ENCODE assay signal across 18 cellular contexts in genomic region chr4:174532479-174532878, GRCh38. TPM values are rescaled to one million over a fixed set of nuclear protein-coding genes. Genes with fewer than 3 reads are reported as not detected.
"Had no signal": no experiment of that assay in that cellular context is flagged by ENCODE, and none has a peak within 500 bp of the region (broad histone marks: within the 10 kb centered on the region; RNA-seq: fewer than 3 reads in every experiment).

No MANE protein-coding gene starts in this region.

- H3K27ac ChIP-seq: heart right ventricle, left ventricle myocardium inferior, neutrophil, psoas muscle, suprapubic skin, thyroid gland had no signal

- DNase-seq: effector memory CD4-positive, alpha-beta T cell; heart right ventricle; immature natural killer cell; left ventricle myocardium inferior; naive thymus-derived CD4-positive, alpha-beta T cell; psoas muscle; stimulated activated CD4-positive, alpha-beta T cell treated with anti-CD3 and anti-CD28 coated beads, Interleukin-2, amount 100 ng/mL, for 48 hours; stimulated activated naive CD8-positive, alpha-beta T cell treated with anti-CD3 and anti-CD28 coated beads, Interleukin-15, Interleukin-2, amounts not matched to agents 100 U/mL and 50 U/mL, for 24 hours; thyroid gland; uterus had no signal

- H3K27me3 ChIP-seq: neutrophil, suprapubic skin, thyroid gland, uterus had no signal

- H3K36me3 ChIP-seq: heart right ventricle, left ventricle myocardium inferior, neutrophil, suprapubic skin, thyroid gland, uterus had no signal

- H3K4me2 ChIP-seq: smooth muscle cell had no signal

- FAIRE-seq: endometrium, frontal cortex had no signal

- H3K4me1 ChIP-seq: heart right ventricle, left ventricle myocardium inferior, psoas muscle, suprapubic skin, thyroid gland, uterus had no signal

- H3K4me3 ChIP-seq: heart right ventricle, left ventricle myocardium inferior, lung, psoas muscle, smooth muscle cell, suprapubic skin, thyroid gland, uterus had no signal

- ATAC-seq: esophagus mucosa; heart right ventricle; naive thymus-derived CD4-positive, alpha-beta T cell; psoas muscle; stimulated activated naive CD8-positive, alpha-beta T cell treated with anti-CD3 and anti-CD28 coated beads, Interleukin-15, Interleukin-2, amounts not matched to agents 100 U/mL and 50 U/mL, for 24 hours had no signal

- H3K9me3 ChIP-seq: heart right ventricle, left ventricle myocardium inferior, neutrophil, psoas muscle, suprapubic skin, thyroid gland, uterus had no signal

RNA-seq across cellular contexts. Expression of gene HPGD, which starts 10.2 kb away (rescaled TPM):
- total RNA-seq: glomerular endothelial cell had no signal
